ENCODE assay signal across 18 cellular contexts in the genomic region with DNA sequence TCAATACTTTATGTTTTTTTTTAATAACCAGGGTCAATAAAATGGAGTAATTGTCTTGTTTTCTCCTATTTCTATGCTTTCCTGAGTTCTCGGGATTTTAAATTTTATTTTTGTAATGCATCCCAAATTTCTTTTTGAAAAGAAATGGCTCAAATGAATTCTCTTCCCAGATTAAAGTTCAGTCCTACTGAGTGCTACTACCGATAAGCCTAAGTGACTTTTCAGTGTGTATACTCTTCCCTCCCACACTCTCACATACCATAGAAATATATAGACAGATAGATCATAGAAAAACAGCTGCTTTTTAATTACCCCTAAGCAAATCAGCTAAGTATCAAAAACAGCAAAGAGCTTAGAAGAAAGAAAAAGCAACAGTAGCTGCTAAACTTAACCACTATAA. TPM values are rescaled to one million over a fixed set of nuclear protein-coding genes. Genes with fewer than 3 reads are reported as not detected.
DNase-seq lines count a peak whose midpoint lies in the region; ATAC-seq and TF ChIP-seq lines count a peak whose summit lies in the region.
"Had no signal": no experiment of that assay in that cellular context is flagged by ENCODE, and none has a peak within 500 bp of the region (broad histone marks: within the 10 kb centered on the region; RNA-seq: fewer than 3 reads in every experiment).

No MANE protein-coding gene starts in this region.

- TF ChIP-seq CTCF in A673 (conservative IDR thresholded peaks at IDR 0.05; ENCODE audit: low read depth, low read length): no peak

- H3K79me2 ChIP-seq in GM23248 (ENCODE audit: insufficient read depth): peaks cover 26% of the 10 kb centered on the region

- intact Hi-C loops in A673 (cut with micrococcal nuclease; ENCODE audit: unreplicated experiment): loop anchor here (5.0 kb wide), 1 partner anchor 355 kb away; the partner anchor contains the start of gene ZBBX

- no peaks in the 10 kb centered on the region for H3K36me3 Mint-ChIP-seq in memory B cell

- DNase-seq in A673 (ENCODE audit: low spot score): no peak
- DNase-seq in GM23248: no peak
- DNase-seq in SK-N-MC (ENCODE audit: low read depth, low spot score): no peak
- no peak for DNase-seq in memory B cell (ENCODE audit: low spot score in 2 of 2)
- DNase-seq in COLO668 (lab: John Stamatoyannopoulos, UW; ENCODE audit: unreplicated experiment): no peak
- DNase-seq in NK-92 treated with Interleukin-12 subunit alpha and Interleukin-12 subunit beta, amount 100 ng/mL, for 24 hours (lab: John Stamatoyannopoulos, UW): no peak
- DNase-seq in AG20443 (ENCODE audit: low spot score): no peak
- no peak for DNase-seq in NCI-H1417 (lab: John Stamatoyannopoulos, UW)
- DNase-seq: activated CD4-positive, alpha-beta memory T cell treated with anti-CD3 and anti-CD28 coated beads, Interleukin-2, amount 10 ng/mL, durations not matched to agents 7 days and 5 days; activated naive CD8-positive, alpha-beta T cell treated with anti-CD3 and anti-CD28 coated beads, Interleukin-2, amount 10 ng/mL, durations not matched to agents 7 days and 5 days; activated T-cell treated with anti-CD3 and anti-CD28 coated beads, Interleukin-2, amount 50 U/mL, for 72 hours; foreskin keratinocyte; HCEC 1CT; left colon; stimulated activated naive CD4-positive, alpha-beta T cell treated with Interleukin-2 at 50 U/mL for 16 hours; upper lobe of left lung had no signal

- H3K9ac ChIP-seq in GM23248 (no peak overlapping the region), SK-N-MC (ENCODE audit: insufficient read length) (no peak overlapping the region)

- H3K9me2 ChIP-seq in GM23248 (ENCODE audit: insufficient read depth): no peaks in the 10 kb centered on the region

- H3K4me2 ChIP-seq in GM23248 (ENCODE audit: unreplicated experiment): peak overlapping the region; percentile 98

- POLR2A ChIA-PET in A673 (lab: Charles Lee; ENCODE audit: low non-redundant PET): no interaction called here

- H3K9me3 Mint-ChIP-seq in memory B cell: no peaks in the 10 kb centered on the region
- H3K9me3 Mint-ChIP-seq: activated CD4-positive, alpha-beta memory T cell treated with anti-CD3 and anti-CD28 coated beads, Interleukin-2, amount 10 ng/mL, durations not matched to agents 7 days and 5 days; activated naive CD8-positive, alpha-beta T cell treated with anti-CD3 and anti-CD28 coated beads, Interleukin-2, amount 10 ng/mL, durations not matched to agents 7 days and 5 days; activated T-cell treated with anti-CD3 and anti-CD28 coated beads, Interleukin-2, amount 50 U/mL, for 72 hours had no signal

- no peaks in the 10 kb centered on the region for H4K20me1 ChIP-seq in GM23248 (ENCODE audit: insufficient read depth)

- H3K9me3 ChIP-seq in A673 (ENCODE audit: low read depth, low read length, poor library complexity, severe bottlenecking) (no peaks in the 10 kb centered on the region), GM23248 (ENCODE audit: low read depth) (no peaks in the 10 kb centered on the region), SK-N-MC (ENCODE audit: low read depth, low read length) (no peaks in the 10 kb centered on the region)
- H3K9me3 ChIP-seq: right atrium auricular region, upper lobe of left lung had no signal

- in situ Hi-C loops in GM23248 (cut with MboI): no loop called here

- peak overlapping the region; percentile 9 for H3K27ac Mint-ChIP-seq in memory B cell
- H3K27ac Mint-ChIP-seq: activated CD4-positive, alpha-beta memory T cell treated with anti-CD3 and anti-CD28 coated beads, Interleukin-2, amount 10 ng/mL, durations not matched to agents 7 days and 5 days; activated naive CD8-positive, alpha-beta T cell treated with anti-CD3 and anti-CD28 coated beads, Interleukin-2, amount 10 ng/mL, durations not matched to agents 7 days and 5 days; activated T-cell treated with anti-CD3 and anti-CD28 coated beads, Interleukin-2, amount 50 U/mL, for 72 hours had no signal

- H3K27ac ChIP-seq in A673 (ENCODE audit: low read depth, low read length, poor library complexity, severe bottlenecking) (no peak overlapping the region), GM23248 (no peak overlapping the region), SK-N-MC (no peak overlapping the region)
- H3K27ac ChIP-seq: epithelial cell of prostate, right atrium auricular region, upper lobe of left lung had no signal

- no peaks in the 10 kb centered on the region for H3K36me3 ChIP-seq in A673 (ENCODE audit: insufficient read depth, low read length, poor library complexity, severe bottlenecking)
- H3K36me3 ChIP-seq in GM23248 (ENCODE audit: low read depth): no peaks in the 10 kb centered on the region
- no peaks in the 10 kb centered on the region for H3K36me3 ChIP-seq in SK-N-MC (ENCODE audit: insufficient read depth, low read length)
- H3K36me3 ChIP-seq: right atrium auricular region, upper lobe of left lung had no signal

- H3K4me1 Mint-ChIP-seq in memory B cell: peaks cover 20% of the 10 kb centered on the region

- CTCF ChIA-PET in A673 (lab: Charles Lee): no interaction called here

- no peak overlapping the region for H3K4me3 Mint-ChIP-seq in memory B cell
- H3K4me3 Mint-ChIP-seq: activated CD4-positive, alpha-beta memory T cell treated with anti-CD3 and anti-CD28 coated beads, Interleukin-2, amount 10 ng/mL, durations not matched to agents 7 days and 5 days; activated naive CD8-positive, alpha-beta T cell treated with anti-CD3 and anti-CD28 coated beads, Interleukin-2, amount 10 ng/mL, durations not matched to agents 7 days and 5 days had no signal

- H3K4me3 ChIP-seq in A673 (ENCODE audit: low read depth, low read length, poor library complexity, severe bottlenecking) (peak overlapping the region; percentile 74), GM23248 (no peak overlapping the region), SK-N-MC (peak overlapping the region; percentile 87; the same call in 1 of the 2 replicates)

- 92 to 98% methylated on average over 2 of the region's 2 CpGs for WGBS in GM23248 (ENCODE audit: low coverage in 1 of 2, low lambda C conversion rate in 2 of 2, missing lambda C conversion rate in 2 of 2), 2 experiments

- BruUV-seq in A673 (replicated peaks; lab: Mats Ljungman, UMichigan): no TSS peak

- no peaks in the 10 kb centered on the region; the same call in 1 of the 2 replicates for H3F3A ChIP-seq in GM23248 (ENCODE audit: insufficient read depth)

- ATAC-seq in memory B cell (ENCODE audit: low read depth): no peak
- ATAC-seq: activated T-cell treated with anti-CD3 and anti-CD28 coated beads, Interleukin-2, amount 50 U/mL, for 72 hours; foreskin keratinocyte; left colon had no signal

- H3K27me3 ChIP-seq in A673 (replicated peaks; ENCODE audit: insufficient read depth, low read depth, low read length, poor library complexity): peaks cover 13% of the 10 kb centered on the region
- no peaks in the 10 kb centered on the region for H3K27me3 ChIP-seq in GM23248 (replicated peaks; ENCODE audit: insufficient read depth)
- H3K27me3 ChIP-seq: foreskin keratinocyte, right atrium auricular region had no signal

- H3K4me1 ChIP-seq in A673 (ENCODE audit: insufficient read depth, low read length, poor library complexity, severe bottlenecking) (peaks cover 8% of the 10 kb centered on the region), GM23248 (ENCODE audit: insufficient read depth) (peaks cover 17% of the 10 kb centered on the region)

- no peaks in the 10 kb centered on the region for H3K27me3 Mint-ChIP-seq in memory B cell
- H3K27me3 Mint-ChIP-seq: activated CD4-positive, alpha-beta memory T cell treated with anti-CD3 and anti-CD28 coated beads, Interleukin-2, amount 10 ng/mL, durations not matched to agents 7 days and 5 days; activated naive CD8-positive, alpha-beta T cell treated with anti-CD3 and anti-CD28 coated beads, Interleukin-2, amount 10 ng/mL, durations not matched to agents 7 days and 5 days had no signal

- H2AFZ ChIP-seq in GM23248: no peak overlapping the region

RNA-seq across cellular contexts. Expression of gene SERPINI1, which starts 1.5 kb away (rescaled TPM):
- total RNA-seq in A673 (2021): 0.30 and 0.63 TPM in 2 replicates
- total RNA-seq in GM23248 (2014; rRNA removed; shearing (Covaris generic)): 7.3 and 25.3 TPM in 2 replicates
- polyA plus RNA-seq in GM23248 (2016; fragmentation: Nextera tagmentation; extraction: Ambion mirVana): 9.8 and 10.2 TPM in 2 replicates

RNA-seq across cellular contexts. Expression of gene PDCD10, which starts 2.3 kb away (rescaled TPM):
- 43.9 and 47.0 TPM in 2 replicates for total RNA-seq in A673 (2021)
- total RNA-seq in GM23248 (2014; rRNA removed; shearing (Covaris generic)): 37.6 and 61.7 TPM in 2 replicates
- polyA plus RNA-seq in GM23248 (2016; fragmentation: Nextera tagmentation; extraction: Ambion mirVana): 70.3 and 71.6 TPM in 2 replicates
